10 cellular contexts compared by ENCODE assay signal in the genomic region with DNA sequence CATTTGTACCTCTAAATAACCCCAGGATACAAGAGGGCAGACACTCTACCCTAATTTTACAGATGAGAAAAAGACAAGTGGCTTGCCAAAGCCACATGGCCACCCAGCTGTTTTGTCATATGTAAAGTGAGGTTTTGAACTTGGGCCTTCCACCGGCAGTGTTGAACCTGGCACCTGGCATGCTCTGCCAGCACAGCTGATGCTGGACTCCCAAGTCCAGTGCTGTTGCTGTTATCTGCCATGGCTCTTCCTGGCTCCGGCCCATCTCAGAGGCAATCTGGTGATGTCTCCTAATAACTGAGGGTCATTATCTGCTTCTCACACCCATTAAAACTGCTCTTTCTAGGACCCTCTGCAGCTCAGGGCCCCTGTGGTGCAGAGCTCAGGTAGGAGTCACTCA. TPM values are rescaled to one million over a fixed set of nuclear protein-coding genes. Genes with fewer than 3 reads are reported as not detected.
"Had no signal": no experiment of that assay in that cellular context is flagged by ENCODE, and none has a peak within 500 bp of the region (broad histone marks: within the 10 kb centered on the region; RNA-seq: fewer than 3 reads in every experiment).

No MANE protein-coding gene starts in this region.

- DNase-seq: H9, HCEC 1CT, HFFc6, KBM-7 had no signal

- H3K27ac ChIP-seq: KMS-11 had no signal

- H3K4me3 ChIP-seq: GM23338 had no signal

- H3K9ac ChIP-seq: KMS-11 had no signal

- H2AFZ ChIP-seq: GM23338 had no signal

- FAIRE-seq: H1, H54, HTR-8/SVneo had no signal

- H3K4me2 ChIP-seq: GM23338, KMS-11 had no signal

- ATAC-seq: GM23338 had no signal

RNA-seq across cellular contexts. Expression of a gene that starts 48.0 kb away (rescaled TPM):
- total RNA-seq: H1 had no signal
- polyA plus RNA-seq: IgD-negative memory B cell had no signal
